ENCODE assay signal across 22 cellular contexts in genomic region chr22:31305194-31305593, GRCh38.
"Had no signal": no experiment of that assay in that cellular context is flagged by ENCODE, and none has a peak within 500 bp of the region (broad histone marks: within the 10 kb centered on the region; RNA-seq: fewer than 3 reads in every experiment).

No MANE protein-coding gene starts in this region.

- H3K36me3 ChIP-seq: left lung, lower lobe of right lung, ovary, right atrium auricular region, right lobe of liver, tibial nerve, uterus had no signal

- H3K4me2 ChIP-seq: smooth muscle cell had no signal

- FAIRE-seq: kidney had no signal

- H3K27ac ChIP-seq: left lung, lower lobe of right lung, ovary, right atrium auricular region, right lobe of liver, tibial nerve, uterus had no signal

- H3K9me3 ChIP-seq: left lung, lower lobe of right lung, ovary, right atrium auricular region, right lobe of liver, tibial nerve, uterus had no signal

- H3K4me1 ChIP-seq: lower lobe of right lung, right atrium auricular region, uterus had no signal

- H3K4me3 ChIP-seq: left lung, lower lobe of right lung, ovary, right atrium auricular region, right lobe of liver, smooth muscle cell, tibial nerve, uterus had no signal

- ATAC-seq: left colon; left lung; lower lobe of right lung; natural killer cell; right lobe of liver; stimulated activated memory B cell treated with anti-CD40 and anti-IgM and Interleukin-4, amounts not matched to agents 10 μg/mL and 1 μg/mL and 100 μg/mL, for 72 hours; stimulated activated naive CD8-positive, alpha-beta T cell treated with anti-CD3 and anti-CD28 coated beads, Interleukin-15, amount 100 ng/mL, for 72 hours had no signal

- DNase-seq: kidney; left colon; left lung; lower lobe of right lung; mesendoderm; naive B cell; natural killer cell; nephron progenitor cell; ovary; right lobe of liver; stimulated activated CD4-positive, alpha-beta T cell treated with anti-CD3 and anti-CD28 coated beads, Interleukin-1b, Interleukin-23, amount 100 ng/mL, for 48 hours; stimulated activated CD4-positive, alpha-beta T cell treated with anti-CD3 and anti-CD28 coated beads, Interleukin-2, amount 100 ng/mL, for 48 hours; stimulated activated CD4-positive, alpha-beta T cell treated with anti-CD3 and anti-CD28 coated beads, Interleukin-4, amount 100 ng/mL, for 4 hours; stimulated activated CD8-positive, alpha-beta memory T cell treated with anti-CD3 and anti-CD28 coated beads, Interleukin-4, amount 100 ng/mL, for 48 hours; stimulated activated naive CD4-positive, alpha-beta T cell treated with Interleukin-2 at 50 U/mL for 16 hours; stimulated activated naive CD8-positive, alpha-beta T cell treated with anti-CD3 and anti-CD28 coated beads, Interleukin-15, amount 100 ng/mL, for 72 hours; substantia nigra; uterus had no signal

- H3K27me3 ChIP-seq: left lung, ovary, right atrium auricular region, right lobe of liver, tibial nerve, uterus had no signal
